1 cellular context compared by ENCODE assay signal in the genomic region with DNA sequence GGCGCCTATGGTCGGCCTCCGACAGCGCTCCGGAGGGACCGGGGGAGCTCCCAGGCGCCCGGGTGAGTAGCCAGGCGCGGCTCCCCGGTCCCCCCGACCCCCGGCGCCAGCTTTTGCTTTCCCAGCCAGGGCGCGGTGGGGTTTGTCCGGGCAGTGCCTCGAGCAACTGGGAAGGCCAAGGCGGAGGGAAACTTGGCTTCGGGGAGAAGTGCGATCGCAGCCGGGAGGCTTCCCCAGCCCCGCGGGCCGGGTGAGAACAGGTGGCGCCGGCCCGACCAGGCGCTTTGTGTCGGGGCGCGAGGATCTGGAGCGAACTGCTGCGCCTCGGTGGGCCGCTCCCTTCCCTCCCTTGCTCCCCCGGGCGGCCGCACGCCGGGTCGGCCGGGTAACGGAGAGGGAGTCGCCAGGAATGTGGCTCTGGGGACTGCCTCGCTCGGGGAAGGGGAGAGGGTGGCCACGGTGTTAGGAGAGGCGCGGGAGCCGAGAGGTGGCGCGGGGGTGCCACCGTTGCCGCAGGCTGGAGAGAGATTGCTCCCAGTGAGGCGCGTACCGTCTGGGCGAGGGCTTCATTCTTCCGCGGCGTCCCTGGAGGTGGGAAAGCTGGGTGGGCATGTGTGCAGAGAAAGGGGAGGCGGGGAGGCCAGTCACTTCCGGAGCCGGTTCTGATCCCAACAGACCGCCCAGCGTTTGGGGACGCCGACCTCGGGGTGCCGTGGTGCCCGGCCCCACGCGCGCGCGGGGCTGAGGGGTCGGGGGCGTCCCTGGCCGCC.
A peak's percentile ranks its signal among the peaks of the same experiment; 100 is the strongest.
TF ChIP-seq lines count a peak whose summit lies in the region.

No MANE protein-coding gene starts in this region.

TF ChIP-seq in HepG2, 621 proteins besides CTCF, POLR2A, EP300 and RAD21 (continued from another document and continues in another):
- TF ChIP-seq, protein P1, sequence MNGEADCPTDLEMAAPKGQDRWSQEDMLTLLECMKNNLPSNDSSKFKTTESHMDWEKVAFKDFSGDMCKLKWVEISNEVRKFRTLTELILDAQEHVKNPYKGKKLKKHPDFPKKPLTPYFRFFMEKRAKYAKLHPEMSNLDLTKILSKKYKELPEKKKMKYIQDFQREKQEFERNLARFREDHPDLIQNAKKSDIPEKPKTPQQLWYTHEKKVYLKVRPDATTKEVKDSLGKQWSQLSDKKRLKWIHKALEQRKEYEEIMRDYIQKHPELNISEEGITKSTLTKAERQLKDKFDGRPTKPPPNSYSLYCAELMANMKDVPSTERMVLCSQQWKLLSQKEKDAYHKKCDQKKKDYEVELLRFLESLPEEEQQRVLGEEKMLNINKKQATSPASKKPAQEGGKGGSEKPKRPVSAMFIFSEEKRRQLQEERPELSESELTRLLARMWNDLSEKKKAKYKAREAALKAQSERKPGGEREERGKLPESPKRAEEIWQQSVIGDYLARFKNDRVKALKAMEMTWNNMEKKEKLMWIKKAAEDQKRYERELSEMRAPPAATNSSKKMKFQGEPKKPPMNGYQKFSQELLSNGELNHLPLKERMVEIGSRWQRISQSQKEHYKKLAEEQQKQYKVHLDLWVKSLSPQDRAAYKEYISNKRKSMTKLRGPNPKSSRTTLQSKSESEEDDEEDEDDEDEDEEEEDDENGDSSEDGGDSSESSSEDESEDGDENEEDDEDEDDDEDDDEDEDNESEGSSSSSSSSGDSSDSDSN (CRISPR knock-in tag; IDR thresholded peaks at IDR 0.05) = peak; percentile 97
- 0 out of 2 replicates have a peak, but pooled peaks have one; percentile 9 for TF ChIP-seq ZNF564 (CRISPR knock-in tag; IDR thresholded peaks at IDR 0.05)
- no peak for TF ChIP-seq MZF1 (CRISPR knock-in tag; IDR thresholded peaks at IDR 0.05; ENCODE audit: borderline replicate concordance)
- TF ChIP-seq ZNF563 (CRISPR knock-in tag; IDR thresholded peaks at IDR 0.05) = peak; percentile 59
- TF ChIP-seq IKZF4 (CRISPR knock-in tag; IDR thresholded peaks at IDR 0.05; ENCODE audit: borderline replicate concordance, low read depth, not compliant biosample characterization) = peak; percentile 67
- 0 out of 2 replicates have a peak, but pooled peaks have one; percentile 54 for TF ChIP-seq HOXA7 (CRISPR knock-in tag; IDR thresholded peaks at IDR 0.05)
- TF ChIP-seq NFE2L1 (CRISPR knock-in tag; IDR thresholded peaks at IDR 0.05; ENCODE audit: borderline replicate concordance) = no peak
- TF ChIP-seq CHD4 (IDR thresholded peaks at IDR 0.05; ENCODE audit: borderline replicate concordance, low read length) = no peak
- no peak for TF ChIP-seq BCL6 (CRISPR knock-in tag; IDR thresholded peaks at IDR 0.05)
- TF ChIP-seq, protein P2, sequence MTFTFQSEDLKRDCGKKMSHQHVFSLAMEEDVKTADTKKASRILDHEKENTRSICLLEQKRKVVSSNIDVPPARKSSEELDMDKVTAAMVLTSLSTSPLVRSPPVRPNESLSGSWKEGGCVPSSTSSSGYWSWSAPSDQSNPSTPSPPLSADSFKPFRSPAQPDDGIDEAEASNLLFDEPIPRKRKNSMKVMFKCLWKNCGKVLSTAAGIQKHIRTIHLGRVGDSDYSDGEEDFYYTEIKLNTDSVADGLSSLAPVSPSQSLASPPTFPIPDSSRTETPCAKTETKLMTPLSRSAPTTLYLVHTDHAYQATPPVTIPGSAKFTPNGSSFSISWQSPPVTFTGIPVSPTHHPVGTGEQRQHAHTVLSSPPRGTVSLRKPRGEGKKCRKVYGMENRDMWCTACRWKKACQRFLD (CRISPR knock-in tag; IDR thresholded peaks at IDR 0.05; ENCODE audit: borderline replicate concordance) = 0 out of 2 replicates have a peak, but pooled peaks have one; percentile 17
- TF ChIP-seq ZNF121 (CRISPR knock-in tag; IDR thresholded peaks at IDR 0.05) = peak; percentile 9; the same call in 1 of the 2 replicates
- TF ChIP-seq, protein P3, sequence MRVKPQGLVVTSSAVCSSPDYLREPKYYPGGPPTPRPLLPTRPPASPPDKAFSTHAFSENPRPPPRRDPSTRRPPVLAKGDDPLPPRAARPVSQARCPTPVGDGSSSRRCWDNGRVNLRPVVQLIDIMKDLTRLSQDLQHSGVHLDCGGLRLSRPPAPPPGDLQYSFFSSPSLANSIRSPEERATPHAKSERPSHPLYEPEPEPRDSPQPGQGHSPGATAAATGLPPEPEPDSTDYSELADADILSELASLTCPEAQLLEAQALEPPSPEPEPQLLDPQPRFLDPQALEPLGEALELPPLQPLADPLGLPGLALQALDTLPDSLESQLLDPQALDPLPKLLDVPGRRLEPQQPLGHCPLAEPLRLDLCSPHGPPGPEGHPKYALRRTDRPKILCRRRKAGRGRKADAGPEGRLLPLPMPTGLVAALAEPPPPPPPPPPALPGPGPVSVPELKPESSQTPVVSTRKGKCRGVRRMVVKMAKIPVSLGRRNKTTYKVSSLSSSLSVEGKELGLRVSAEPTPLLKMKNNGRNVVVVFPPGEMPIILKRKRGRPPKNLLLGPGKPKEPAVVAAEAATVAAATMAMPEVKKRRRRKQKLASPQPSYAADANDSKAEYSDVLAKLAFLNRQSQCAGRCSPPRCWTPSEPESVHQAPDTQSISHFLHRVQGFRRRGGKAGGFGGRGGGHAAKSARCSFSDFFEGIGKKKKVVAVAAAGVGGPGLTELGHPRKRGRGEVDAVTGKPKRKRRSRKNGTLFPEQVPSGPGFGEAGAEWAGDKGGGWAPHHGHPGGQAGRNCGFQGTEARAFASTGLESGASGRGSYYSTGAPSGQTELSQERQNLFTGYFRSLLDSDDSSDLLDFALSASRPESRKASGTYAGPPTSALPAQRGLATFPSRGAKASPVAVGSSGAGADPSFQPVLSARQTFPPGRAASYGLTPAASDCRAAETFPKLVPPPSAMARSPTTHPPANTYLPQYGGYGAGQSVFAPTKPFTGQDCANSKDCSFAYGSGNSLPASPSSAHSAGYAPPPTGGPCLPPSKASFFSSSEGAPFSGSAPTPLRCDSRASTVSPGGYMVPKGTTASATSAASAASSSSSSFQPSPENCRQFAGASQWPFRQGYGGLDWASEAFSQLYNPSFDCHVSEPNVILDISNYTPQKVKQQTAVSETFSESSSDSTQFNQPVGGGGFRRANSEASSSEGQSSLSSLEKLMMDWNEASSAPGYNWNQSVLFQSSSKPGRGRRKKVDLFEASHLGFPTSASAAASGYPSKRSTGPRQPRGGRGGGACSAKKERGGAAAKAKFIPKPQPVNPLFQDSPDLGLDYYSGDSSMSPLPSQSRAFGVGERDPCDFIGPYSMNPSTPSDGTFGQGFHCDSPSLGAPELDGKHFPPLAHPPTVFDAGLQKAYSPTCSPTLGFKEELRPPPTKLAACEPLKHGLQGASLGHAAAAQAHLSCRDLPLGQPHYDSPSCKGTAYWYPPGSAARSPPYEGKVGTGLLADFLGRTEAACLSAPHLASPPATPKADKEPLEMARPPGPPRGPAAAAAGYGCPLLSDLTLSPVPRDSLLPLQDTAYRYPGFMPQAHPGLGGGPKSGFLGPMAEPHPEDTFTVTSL (CRISPR knock-in tag; IDR thresholded peaks at IDR 0.05; ENCODE audit: borderline replicate concordance) = 0 out of 2 replicates have a peak, but pooled peaks have one; percentile 44
- no peak for TF ChIP-seq GATA4 (IDR thresholded peaks at IDR 0.05; ENCODE audit: borderline replicate concordance, low read depth)
- TF ChIP-seq, protein P4, sequence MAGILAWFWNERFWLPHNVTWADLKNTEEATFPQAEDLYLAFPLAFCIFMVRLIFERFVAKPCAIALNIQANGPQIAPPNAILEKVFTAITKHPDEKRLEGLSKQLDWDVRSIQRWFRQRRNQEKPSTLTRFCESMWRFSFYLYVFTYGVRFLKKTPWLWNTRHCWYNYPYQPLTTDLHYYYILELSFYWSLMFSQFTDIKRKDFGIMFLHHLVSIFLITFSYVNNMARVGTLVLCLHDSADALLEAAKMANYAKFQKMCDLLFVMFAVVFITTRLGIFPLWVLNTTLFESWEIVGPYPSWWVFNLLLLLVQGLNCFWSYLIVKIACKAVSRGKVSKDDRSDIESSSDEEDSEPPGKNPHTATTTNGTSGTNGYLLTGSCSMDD (CRISPR knock-in tag; IDR thresholded peaks at IDR 0.05) = no peak
- 0 out of 2 replicates have a peak, but pooled peaks have one; percentile 22 for TF ChIP-seq ESRRA (CRISPR knock-in tag; IDR thresholded peaks at IDR 0.05; ENCODE audit: low read depth)
- TF ChIP-seq ZNF136 (CRISPR knock-in tag; IDR thresholded peaks at IDR 0.05; ENCODE audit: low read depth) = no peak
- TF ChIP-seq SYNCRIP (IDR thresholded peaks at IDR 0.05; ENCODE audit: insufficient read depth, low read depth, low read length) = no peak
- TF ChIP-seq, protein P5, sequence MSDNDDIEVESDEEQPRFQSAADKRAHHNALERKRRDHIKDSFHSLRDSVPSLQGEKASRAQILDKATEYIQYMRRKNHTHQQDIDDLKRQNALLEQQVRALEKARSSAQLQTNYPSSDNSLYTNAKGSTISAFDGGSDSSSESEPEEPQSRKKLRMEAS (IDR thresholded peaks at IDR 0.05) = peak; percentile 33
- TF ChIP-seq, protein P6, sequence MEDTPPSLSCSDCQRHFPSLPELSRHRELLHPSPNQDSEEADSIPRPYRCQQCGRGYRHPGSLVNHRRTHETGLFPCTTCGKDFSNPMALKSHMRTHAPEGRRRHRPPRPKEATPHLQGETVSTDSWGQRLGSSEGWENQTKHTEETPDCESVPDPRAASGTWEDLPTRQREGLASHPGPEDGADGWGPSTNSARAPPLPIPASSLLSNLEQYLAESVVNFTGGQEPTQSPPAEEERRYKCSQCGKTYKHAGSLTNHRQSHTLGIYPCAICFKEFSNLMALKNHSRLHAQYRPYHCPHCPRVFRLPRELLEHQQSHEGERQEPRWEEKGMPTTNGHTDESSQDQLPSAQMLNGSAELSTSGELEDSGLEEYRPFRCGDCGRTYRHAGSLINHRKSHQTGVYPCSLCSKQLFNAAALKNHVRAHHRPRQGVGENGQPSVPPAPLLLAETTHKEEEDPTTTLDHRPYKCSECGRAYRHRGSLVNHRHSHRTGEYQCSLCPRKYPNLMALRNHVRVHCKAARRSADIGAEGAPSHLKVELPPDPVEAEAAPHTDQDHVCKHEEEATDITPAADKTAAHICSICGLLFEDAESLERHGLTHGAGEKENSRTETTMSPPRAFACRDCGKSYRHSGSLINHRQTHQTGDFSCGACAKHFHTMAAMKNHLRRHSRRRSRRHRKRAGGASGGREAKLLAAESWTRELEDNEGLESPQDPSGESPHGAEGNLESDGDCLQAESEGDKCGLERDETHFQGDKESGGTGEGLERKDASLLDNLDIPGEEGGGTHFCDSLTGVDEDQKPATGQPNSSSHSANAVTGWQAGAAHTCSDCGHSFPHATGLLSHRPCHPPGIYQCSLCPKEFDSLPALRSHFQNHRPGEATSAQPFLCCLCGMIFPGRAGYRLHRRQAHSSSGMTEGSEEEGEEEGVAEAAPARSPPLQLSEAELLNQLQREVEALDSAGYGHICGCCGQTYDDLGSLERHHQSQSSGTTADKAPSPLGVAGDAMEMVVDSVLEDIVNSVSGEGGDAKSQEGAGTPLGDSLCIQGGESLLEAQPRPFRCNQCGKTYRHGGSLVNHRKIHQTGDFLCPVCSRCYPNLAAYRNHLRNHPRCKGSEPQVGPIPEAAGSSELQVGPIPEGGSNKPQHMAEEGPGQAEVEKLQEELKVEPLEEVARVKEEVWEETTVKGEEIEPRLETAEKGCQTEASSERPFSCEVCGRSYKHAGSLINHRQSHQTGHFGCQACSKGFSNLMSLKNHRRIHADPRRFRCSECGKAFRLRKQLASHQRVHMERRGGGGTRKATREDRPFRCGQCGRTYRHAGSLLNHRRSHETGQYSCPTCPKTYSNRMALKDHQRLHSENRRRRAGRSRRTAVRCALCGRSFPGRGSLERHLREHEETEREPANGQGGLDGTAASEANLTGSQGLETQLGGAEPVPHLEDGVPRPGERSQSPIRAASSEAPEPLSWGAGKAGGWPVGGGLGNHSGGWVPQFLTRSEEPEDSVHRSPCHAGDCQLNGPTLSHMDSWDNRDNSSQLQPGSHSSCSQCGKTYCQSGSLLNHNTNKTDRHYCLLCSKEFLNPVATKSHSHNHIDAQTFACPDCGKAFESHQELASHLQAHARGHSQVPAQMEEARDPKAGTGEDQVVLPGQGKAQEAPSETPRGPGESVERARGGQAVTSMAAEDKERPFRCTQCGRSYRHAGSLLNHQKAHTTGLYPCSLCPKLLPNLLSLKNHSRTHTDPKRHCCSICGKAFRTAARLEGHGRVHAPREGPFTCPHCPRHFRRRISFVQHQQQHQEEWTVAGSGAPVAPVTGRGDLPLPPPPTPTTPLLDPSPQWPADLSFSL (CRISPR knock-in tag; IDR thresholded peaks at IDR 0.05) = peak; percentile 58; the same call in 1 of the 2 replicates
- TF ChIP-seq, protein P7, sequence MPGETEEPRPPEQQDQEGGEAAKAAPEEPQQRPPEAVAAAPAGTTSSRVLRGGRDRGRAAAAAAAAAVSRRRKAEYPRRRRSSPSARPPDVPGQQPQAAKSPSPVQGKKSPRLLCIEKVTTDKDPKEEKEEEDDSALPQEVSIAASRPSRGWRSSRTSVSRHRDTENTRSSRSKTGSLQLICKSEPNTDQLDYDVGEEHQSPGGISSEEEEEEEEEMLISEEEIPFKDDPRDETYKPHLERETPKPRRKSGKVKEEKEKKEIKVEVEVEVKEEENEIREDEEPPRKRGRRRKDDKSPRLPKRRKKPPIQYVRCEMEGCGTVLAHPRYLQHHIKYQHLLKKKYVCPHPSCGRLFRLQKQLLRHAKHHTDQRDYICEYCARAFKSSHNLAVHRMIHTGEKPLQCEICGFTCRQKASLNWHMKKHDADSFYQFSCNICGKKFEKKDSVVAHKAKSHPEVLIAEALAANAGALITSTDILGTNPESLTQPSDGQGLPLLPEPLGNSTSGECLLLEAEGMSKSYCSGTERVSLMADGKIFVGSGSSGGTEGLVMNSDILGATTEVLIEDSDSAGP (CRISPR knock-in tag; IDR thresholded peaks at IDR 0.05; ENCODE audit: borderline replicate concordance) = peak; percentile 28; the same call in 1 of the 2 replicates
- TF ChIP-seq ZMAT3 (CRISPR knock-in tag; conservative IDR thresholded peaks at IDR 0.05) = 0 out of 2 replicates have a peak, but pooled peaks have one; percentile 21
- 0 out of 2 replicates have a peak, but pooled peaks have one; percentile 23 for TF ChIP-seq FOXK1 (CRISPR knock-in tag; IDR thresholded peaks at IDR 0.05; ENCODE audit: borderline replicate concordance, low read depth)
- TF ChIP-seq PCBP1 (IDR thresholded peaks at IDR 0.05; ENCODE audit: borderline replicate concordance, low read depth, low read length) = no peak
- no peak for TF ChIP-seq RNF2 (conservative IDR thresholded peaks at IDR 0.05; ENCODE audit: low read depth)
- TF ChIP-seq GPN1 (CRISPR knock-in tag; IDR thresholded peaks at IDR 0.05; ENCODE audit: borderline replicate concordance) = peak; percentile 60
- no peak for TF ChIP-seq NR2F1 (CRISPR knock-in tag; IDR thresholded peaks at IDR 0.05)
- TF ChIP-seq, protein P8, sequence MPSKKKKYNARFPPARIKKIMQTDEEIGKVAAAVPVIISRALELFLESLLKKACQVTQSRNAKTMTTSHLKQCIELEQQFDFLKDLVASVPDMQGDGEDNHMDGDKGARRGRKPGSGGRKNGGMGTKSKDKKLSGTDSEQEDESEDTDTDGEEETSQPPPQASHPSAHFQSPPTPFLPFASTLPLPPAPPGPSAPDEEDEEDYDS (CRISPR knock-in tag; IDR thresholded peaks at IDR 0.05) = no peak
- peak; percentile 80; the same call in 1 of the 2 replicates for TF ChIP-seq ZNF546 (CRISPR knock-in tag; conservative IDR thresholded peaks at IDR 0.05)
- TF ChIP-seq YEATS4 (CRISPR knock-in tag; IDR thresholded peaks at IDR 0.05; ENCODE audit: borderline replicate concordance) = no peak
- 0 out of 2 replicates have a peak, but pooled peaks have one; percentile 3 for TF ChIP-seq ZMYM4 (CRISPR knock-in tag; IDR thresholded peaks at IDR 0.05)
- TF ChIP-seq CENPT (CRISPR knock-in tag; IDR thresholded peaks at IDR 0.05; ENCODE audit: low read depth) = 0 out of 2 replicates have a peak, but pooled peaks have one; percentile 8
- TF ChIP-seq PITX1 (CRISPR knock-in tag; IDR thresholded peaks at IDR 0.05) = 0 out of 2 replicates have a peak, but pooled peaks have one; percentile 18
- TF ChIP-seq MED8 (CRISPR knock-in tag; IDR thresholded peaks at IDR 0.05; ENCODE audit: insufficient replicate concordance) = peak; percentile 22
- peak; percentile 53; the same call in 1 of the 2 replicates for TF ChIP-seq KDM3A (CRISPR knock-in tag; IDR thresholded peaks at IDR 0.05; ENCODE audit: low read depth)
- peak; percentile 56; the same call in 1 of the 2 replicates for TF ChIP-seq ZSCAN25 (CRISPR knock-in tag; IDR thresholded peaks at IDR 0.05)
